16 cellular contexts compared by ENCODE assay signal in the genomic region with DNA sequence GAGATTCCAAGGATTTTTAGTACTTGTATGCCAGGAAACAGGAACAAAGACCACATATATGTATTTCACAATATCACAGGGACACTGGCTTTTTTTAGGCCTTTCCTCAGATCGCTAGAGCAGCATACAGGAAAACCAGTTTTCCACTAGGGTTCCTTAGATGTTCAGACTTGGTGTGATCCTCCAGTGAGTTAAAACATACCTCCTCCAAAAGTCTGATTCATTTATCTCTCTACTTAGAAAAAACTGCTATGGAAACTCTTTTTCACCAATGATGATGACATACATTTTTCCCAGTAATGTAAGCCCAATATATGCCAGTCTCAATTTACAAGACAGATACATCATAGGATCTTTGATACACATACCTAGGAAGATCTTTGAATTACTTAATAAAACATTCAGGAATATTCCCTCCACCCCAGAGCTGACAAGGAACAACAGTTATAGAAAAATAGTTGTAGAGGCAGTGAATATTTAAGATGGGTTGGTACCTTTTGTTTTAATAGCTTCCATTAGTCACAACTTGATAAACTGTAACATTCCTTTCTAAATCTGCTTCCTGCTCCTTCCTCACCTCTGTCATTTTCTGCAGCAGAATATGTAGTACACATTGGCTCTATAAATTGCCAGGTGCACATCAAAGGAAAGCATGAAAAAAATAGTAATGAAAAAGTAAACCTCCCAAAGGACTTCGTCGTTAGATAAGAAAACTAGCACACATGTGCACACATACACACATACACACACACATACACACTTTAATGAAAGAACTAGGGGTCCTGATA. TPM values are rescaled to one million over a fixed set of nuclear protein-coding genes. Genes with fewer than 3 reads are reported as not detected.
DNase-seq lines count a peak whose midpoint lies in the region; TF ChIP-seq lines count a peak whose summit lies in the region.
"Had no signal": no experiment of that assay in that cellular context is flagged by ENCODE, and none has a peak within 500 bp of the region (broad histone marks: within the 10 kb centered on the region; RNA-seq: fewer than 3 reads in every experiment).

No MANE protein-coding gene starts in this region.

- TF ChIP-seq POLR2A in spleen (IDR thresholded peaks at IDR 0.05): no peak

- peaks cover 5% of the 10 kb centered on the region for H3F3A ChIP-seq in GM23248 (ENCODE audit: insufficient read depth)

- peak overlapping the region; percentile 64 for H3K27ac Mint-ChIP-seq in glutamatergic neuron (ENCODE audit: unreplicated experiment)
- H3K27ac Mint-ChIP-seq: naive thymus-derived CD4-positive, alpha-beta T cell had no signal

- no peak for TF ChIP-seq CTCF in glutamatergic neuron (IDR thresholded peaks at IDR 0.05; ENCODE audit: partially characterized antibody, unreplicated experiment)
- TF ChIP-seq CTCF in spleen (IDR thresholded peaks at IDR 0.05 in 8 of 11, conservative IDR thresholded peaks at IDR 0.05 in 3 of 11): no peak

- peak overlapping the region; percentile 28 for H3K4me3 Mint-ChIP-seq in glutamatergic neuron (ENCODE audit: unreplicated experiment)
- H3K4me3 Mint-ChIP-seq: naive thymus-derived CD4-positive, alpha-beta T cell had no signal

- H3K9me2 ChIP-seq in GM23248 (ENCODE audit: insufficient read depth): no peaks in the 10 kb centered on the region

- H3K4me1 ChIP-seq in GM23248 (ENCODE audit: insufficient read depth) (peaks cover 19% of the 10 kb centered on the region), adipocyte (ENCODE audit: control insufficient read depth, insufficient read depth, low read length) (peaks cover 13% of the 10 kb centered on the region), spleen (no peaks in the 10 kb centered on the region)
- H3K4me1 ChIP-seq: sigmoid colon had no signal

- H3K27me3 ChIP-seq in GM23248 (replicated peaks; ENCODE audit: insufficient read depth) (no peaks in the 10 kb centered on the region), adipocyte (replicated peaks; ENCODE audit: control insufficient read depth, insufficient read depth, low read length) (no peaks in the 10 kb centered on the region), spleen (replicated peaks in 1 of 7) (no peaks in the 10 kb centered on the region)
- H3K27me3 ChIP-seq: BLaER1, sigmoid colon had no signal

- H3K4me2 ChIP-seq in GM23248 (ENCODE audit: unreplicated experiment): no peak overlapping the region
- H3K4me2 ChIP-seq: BLaER1 had no signal

- H3K9ac ChIP-seq in GM23248 (no peak overlapping the region), adipocyte (ENCODE audit: low read length) (no peak overlapping the region)
- H3K9ac ChIP-seq: BLaER1 had no signal

- no peak overlapping the region for H2AFZ ChIP-seq in GM23248

- H3K4me1 Mint-ChIP-seq in glutamatergic neuron (ENCODE audit: low read depth, unreplicated experiment): peaks cover 14% of the 10 kb centered on the region

- H3K4me3 ChIP-seq in GM23248 (0 out of 2 replicates have a peak overlapping the region, but pooled peaks have one; percentile 4), adipocyte (ENCODE audit: low read length) (no peak overlapping the region), spleen (no peak overlapping the region)
- H3K4me3 ChIP-seq: BLaER1, sigmoid colon had no signal

- in situ Hi-C loops in GM23248 (cut with MboI): no loop called here

- peaks cover 4% of the 10 kb centered on the region; the same call in 1 of the 2 replicates for H3K36me3 ChIP-seq in GM23248 (ENCODE audit: low read depth)
- no peaks in the 10 kb centered on the region for H3K36me3 ChIP-seq in adipocyte (ENCODE audit: control insufficient read depth, insufficient read depth, low read length, severe bottlenecking)
- H3K36me3 ChIP-seq in spleen: no peaks in the 10 kb centered on the region
- H3K36me3 ChIP-seq: sigmoid colon had no signal

- peaks cover 6% of the 10 kb centered on the region for H3K27me3 Mint-ChIP-seq in glutamatergic neuron (ENCODE audit: unreplicated experiment)

- no peaks in the 10 kb centered on the region for H3K9me3 ChIP-seq in GM23248 (ENCODE audit: low read depth)
- H3K9me3 ChIP-seq in adipocyte (ENCODE audit: control insufficient read depth, low read length): no peaks in the 10 kb centered on the region
- peaks cover 0 to 4% (median 0%) of the 10 kb centered on the region in 8 donors for H3K9me3 ChIP-seq in spleen
- H3K9me3 ChIP-seq: sigmoid colon had no signal

- H3K27ac ChIP-seq in GM23248 (peak overlapping the region; percentile 41), spleen (no peak overlapping the region)
- H3K27ac ChIP-seq: BLaER1, sigmoid colon had no signal

- WGBS in GM23248 (ENCODE audit: low coverage in 1 of 2, low lambda C conversion rate in 2 of 2, missing lambda C conversion rate in 2 of 2), 2 experiments: 75 to 84% methylated on average over 3 of the region's 3 CpGs
- whole genome bisulfite sequencing in spleen, 5 donors: 73 to 86% (median 78%) methylated on average over 3 of the region's 3 CpGs

- H3K79me2 ChIP-seq in GM23248 (ENCODE audit: insufficient read depth): peaks cover 80% of the 10 kb centered on the region

- DNase-seq in AG08396 (ENCODE audit: low spot score) (peak; percentile 21), GM23248 (peak; percentile 78), adipocyte (ENCODE audit: low read depth) (peak; percentile 63), glutamatergic neuron (no peak), amniotic stem cell (lab: John Stamatoyannopoulos, UW) (no peak), spleen (no peak), NOMO-1 treated with dmso at 0.1 percent for 144 hours (lab: John Stamatoyannopoulos, UW; ENCODE audit: unreplicated experiment) (no peak), RPMI8226 (no peak)
- DNase-seq: activated CD8-positive, alpha-beta memory T cell treated with anti-CD3 and anti-CD28 coated beads, Interleukin-2, amount 50 U/mL, for 4 hours; caudate nucleus; naive thymus-derived CD4-positive, alpha-beta T cell; NCI-H1105; NCI-H510A treated with DMSO at 0.1 percent for 48 hours; sigmoid colon had no signal

- intact Hi-C loops in spleen (cut with DNase I; ENCODE audit: low total_unique reads): no loop called here

- peaks cover 3% of the 10 kb centered on the region for H3K9me3 Mint-ChIP-seq in glutamatergic neuron (ENCODE audit: unreplicated experiment)

- peaks cover 10% of the 10 kb centered on the region for H3K36me3 Mint-ChIP-seq in glutamatergic neuron (ENCODE audit: unreplicated experiment)

- no peaks in the 10 kb centered on the region for H4K20me1 ChIP-seq in GM23248 (ENCODE audit: insufficient read depth)

RNA-seq across cellular contexts. Expression of a gene that starts 27.5 kb away (rescaled TPM):
- total RNA-seq in GM23248 (2014; rRNA removed; shearing (Covaris generic)): 72.1 and 109 TPM in 2 replicates
- 51.9 and 60.6 TPM in 2 replicates for polyA plus RNA-seq in GM23248 (2016; fragmentation: Nextera tagmentation; extraction: Ambion mirVana)
- 401 TPM for total RNA-seq in glutamatergic neuron (ENCODE audit: unreplicated experiment)
- 10 to 100 TPM in 5 of 7 donors, 1 to 10 TPM in 2; 7.1 to 18.4 (median 12.5) TPM for total RNA-seq in spleen
- 1 to 10 TPM in 2 of 3 donors, under 1 TPM in 1; 0.54 to 2.7 (median 2.1) TPM for polyA plus RNA-seq in spleen
- total RNA-seq: HT-29 had no signal

Comparison
In these comparisons a context has a peak if more than half of its experiments do, and no peak if none do; other contexts are left out.
1. DNase-seq: peak in AG08396 (single experiment), GM23248 (single experiment) and adipocyte (single experiment); none in glutamatergic neuron (single experiment), amniotic stem cell (single experiment), spleen (single experiment), NOMO-1 treated with dmso at 0.1 percent for 144 hours (single experiment) and RPMI8226 (single experiment).